ENCODE assay signal across 8 cellular contexts in genomic region chr1:86515597-86515996, GRCh38. TPM values are rescaled to one million over a fixed set of nuclear protein-coding genes. Genes with fewer than 3 reads are reported as not detected.
DNase-seq lines count a peak whose midpoint lies in the region; ATAC-seq and TF ChIP-seq lines count a peak whose summit lies in the region.

No MANE protein-coding gene starts in this region.

- no peak overlapping the region for H3K27ac Mint-ChIP-seq in nephron progenitor cell
- no peak overlapping the region for H3K27ac Mint-ChIP-seq in naive thymus-derived CD8-positive, alpha-beta T cell

- POLR2A ChIA-PET in naive thymus-derived CD8-positive, alpha-beta T cell (lab: Charles Lee): interaction anchor here (0.6 kb wide), 1 partner anchor 64 kb away, joined by 3 read pairs; no protein-coding TSS in a partner anchor

- H3K36me3 ChIP-seq in GM06990 (ENCODE audit: control insufficient read depth, insufficient read depth, low read length): no peaks in the 10 kb centered on the region

- no peak for DNase-seq in GM06990 (ENCODE audit: extremely low read depth, insufficient read length)
- peak; percentile 35 for DNase-seq in NAMALWA (ENCODE audit: low spot score)
- DNase-seq in cardiac fibroblast (ENCODE audit: low read depth in 2 of 2): peak; percentile 28 to 41
- DNase-seq in nephron progenitor cell: no peak
- DNase-seq in NCI-H2081 treated with DMSO at 0.1 percent for 48 hours (lab: John Stamatoyannopoulos, UW): no peak
- no peak for DNase-seq in naive thymus-derived CD8-positive, alpha-beta T cell
- no peak for DNase-seq in lower leg skin (ENCODE audit: low spot score in 2 of 2)

- no peaks in the 10 kb centered on the region for H3K4me1 Mint-ChIP-seq in nephron progenitor cell
- no peaks in the 10 kb centered on the region for H3K4me1 Mint-ChIP-seq in naive thymus-derived CD8-positive, alpha-beta T cell

- H3K4me3 ChIP-seq in GM06990 (replicated peaks; ENCODE audit: low read depth, low read length) (no peak overlapping the region), cardiac fibroblast (replicated peaks in 1 of 2; ENCODE audit: low read depth in 2 of 2, low read length in 2 of 2) (no peak overlapping the region), lower leg skin (ENCODE audit: low read depth, poor library complexity, severe bottlenecking) (no peak overlapping the region)

- no peaks in the 10 kb centered on the region for H3K36me3 Mint-ChIP-seq in nephron progenitor cell (ENCODE audit: low read depth)
- no peaks in the 10 kb centered on the region for H3K36me3 Mint-ChIP-seq in naive thymus-derived CD8-positive, alpha-beta T cell

- TF ChIP-seq CTCF in GM06990 (IDR thresholded peaks at IDR 0.05; ENCODE audit: insufficient read depth, low read length, poor library complexity, severe bottlenecking) (peak; percentile 21), cardiac fibroblast (IDR thresholded peaks at IDR 0.05; ENCODE audit: low read depth, low read length) (peak; percentile 55), nephron progenitor cell (IDR thresholded peaks at IDR 0.05) (peak; percentile 36), lower leg skin (IDR thresholded peaks at IDR 0.05) (no peak)

- no peaks in the 10 kb centered on the region for H3K27me3 Mint-ChIP-seq in nephron progenitor cell (ENCODE audit: low read depth, poor library complexity)
- peaks cover 0 to 3% (median 0%) of the 10 kb centered on the region in 5 donors for H3K27me3 Mint-ChIP-seq in naive thymus-derived CD8-positive, alpha-beta T cell

- TF ChIP-seq POLR2A in lower leg skin (IDR thresholded peaks at IDR 0.05): no peak

- H3K9me3 Mint-ChIP-seq in nephron progenitor cell: no peaks in the 10 kb centered on the region
- no peaks in the 10 kb centered on the region for H3K9me3 Mint-ChIP-seq in naive thymus-derived CD8-positive, alpha-beta T cell

- intact Hi-C loops in lower leg skin (cut with DNase I; ENCODE audit: low total_unique reads): no loop called here

- H3K27me3 ChIP-seq in GM06990 (replicated peaks; ENCODE audit: control insufficient read depth, insufficient read depth, low read length): no peaks in the 10 kb centered on the region

- H3K4me3 Mint-ChIP-seq in nephron progenitor cell: no peak overlapping the region
- H3K4me3 Mint-ChIP-seq in naive thymus-derived CD8-positive, alpha-beta T cell: no peak overlapping the region

- ATAC-seq in activated CD4-positive, CD25-positive, alpha-beta regulatory T cell treated with anti-CD3 and anti-CD28 coated beads, Interleukin-2, amount 50 U/mL, for 24 hours: no peak
- no peak for ATAC-seq in naive thymus-derived CD8-positive, alpha-beta T cell

- WGBS in lower leg skin, 2 donors: 66 to 74% methylated on average over 2 of the region's 2 CpGs

RNA-seq across cellular contexts. Expression of gene CLCA4, which starts 31.3 kb away (rescaled TPM):
- total RNA-seq in naive thymus-derived CD8-positive, alpha-beta T cell: under 1 TPM in 1 of 2 experiments, not detected in 1; 0.11 TPM
- polyA plus RNA-seq in naive thymus-derived CD8-positive, alpha-beta T cell: not detected
- total RNA-seq in lower leg skin: 1 to 10 TPM in 3 of 4 donors, under 1 TPM in 1; 0.99 to 1.9 (median 1.0) TPM

RNA-seq across cellular contexts. Expression of gene CLCA1, which starts 46.9 kb away (rescaled TPM):
- not detected for total RNA-seq in naive thymus-derived CD8-positive, alpha-beta T cell
- polyA plus RNA-seq in naive thymus-derived CD8-positive, alpha-beta T cell: not detected
- total RNA-seq in lower leg skin: not detected

Comparison
In these comparisons a context has a peak if more than half of its experiments do, and no peak if none do; other contexts are left out.
1. DNase-seq: peak in NAMALWA (single experiment) and cardiac fibroblast (2 of 2); none in GM06990 (single experiment), nephron progenitor cell (single experiment), NCI-H2081 treated with DMSO at 0.1 percent for 48 hours (single experiment), naive thymus-derived CD8-positive, alpha-beta T cell (0 of 10) and lower leg skin (0 of 2).
2. CTCF ChIP-seq: peak in GM06990 (single experiment), cardiac fibroblast (single experiment) and nephron progenitor cell (single experiment); none in lower leg skin (0 of 3).